In genomic region chr21:46322351-46323226, GRCh38 we compare ENCODE assay signal across 8 cellular contexts. TPM values are rescaled to one million over a fixed set of nuclear protein-coding genes. Genes with fewer than 3 reads are reported as not detected.
DNase-seq lines count a peak whose midpoint lies in the region; ATAC-seq, FAIRE-seq and TF ChIP-seq lines count a peak whose summit lies in the region.

No MANE protein-coding gene starts in this region.

- H3K4me1 ChIP-seq in A549, result peaks cover 21% of the 10 kb centered on the region
- H3K4me1 ChIP-seq in parathyroid adenoma, result peaks cover 3% of the 10 kb centered on the region

- FAIRE-seq in A549 (lab: Jason Lieb, UNC), result no peak

- H3K4me1 Mint-ChIP-seq in T-helper 2 cell treated with Interferon-gamma antibody and Interleukin-4, amounts not matched to agents 5 μg/mL and 100 μg/mL, for 36 hours (ENCODE audit: low read depth), result peaks cover 37% of the 10 kb centered on the region

- DNase-seq in A549 (ENCODE audit: low read depth in 1 of 2, low spot score in 1 of 2), result peak in 1 of 2 experiments; percentile 12
- peak; percentile 17 for DNase-seq in T-helper 2 cell treated with Interferon-gamma antibody and Interleukin-4, amounts not matched to agents 5 μg/mL and 100 μg/mL, for 36 hours (ENCODE audit: low spot score)
- DNase-seq in fibroblast of peridontal ligament (ENCODE audit: extremely low read depth), result peak; percentile 23
- no peak for DNase-seq in NCI-H345 (lab: John Stamatoyannopoulos, UW)

- no peaks in the 10 kb centered on the region for H3K27me3 Mint-ChIP-seq in T-helper 2 cell treated with Interferon-gamma antibody and Interleukin-4, amounts not matched to agents 5 μg/mL and 100 μg/mL, for 36 hours (ENCODE audit: low read depth)

- H3K4me3 Mint-ChIP-seq in T-helper 2 cell treated with Interferon-gamma antibody and Interleukin-4, amounts not matched to agents 5 μg/mL and 100 μg/mL, for 36 hours, result peak overlapping the region; percentile 90

- H3K27ac Mint-ChIP-seq in T-helper 2 cell treated with Interferon-gamma antibody and Interleukin-4, amounts not matched to agents 5 μg/mL and 100 μg/mL, for 36 hours, result peak overlapping the region; percentile 90

- H3K4me2 ChIP-seq in A549, result peak overlapping the region; percentile 73
- H3K4me2 ChIP-seq in parathyroid adenoma (ENCODE audit: low read length), result peak overlapping the region; percentile 98

- TF ChIP-seq EP300 in A549 (IDR thresholded peaks at IDR 0.05), result no peak

- H3K9me3 ChIP-seq in A549, result no peaks in the 10 kb centered on the region
- no peaks in the 10 kb centered on the region for H3K9me3 ChIP-seq in parathyroid adenoma (ENCODE audit: control insufficient read depth, low read length)

- H3K4me3 ChIP-seq in A549 (peak overlapping the region; percentile 84), parathyroid adenoma (ENCODE audit: low read depth, low read length) (peak overlapping the region; percentile 98)

- no peaks in the 10 kb centered on the region for H3K36me3 ChIP-seq in parathyroid adenoma (ENCODE audit: control insufficient read depth, insufficient read depth, low read length)

- TF ChIP-seq POLR2A in A549 (IDR thresholded peaks at IDR 0.05; ENCODE audit: low read length) (no peak), GM19193 (IDR thresholded peaks at IDR 0.05; ENCODE audit: extremely low read depth, insufficient read depth, insufficient read length) (peak; percentile 42)

- TF ChIP-seq CTCF in A549 (IDR thresholded peaks at IDR 0.05), result no peak
- TF ChIP-seq CTCF in parathyroid adenoma (IDR thresholded peaks at IDR 0.05), result no peak

- WGBS in A549 (ENCODE audit: missing lambda C conversion rate), result 8% methylated on average over 34 of the region's 50 CpGs

- no peak for ATAC-seq in A549
- ATAC-seq in HG03571 (IDR thresholded peaks at IDR 0.05; ENCODE audit: unreplicated experiment), result no peak
- ATAC-seq in GM19023 (IDR thresholded peaks at IDR 0.05; ENCODE audit: unreplicated experiment), result no peak

- H3K27ac ChIP-seq in A549 (peak overlapping the region; percentile 71 to 83), parathyroid adenoma (no peak overlapping the region)

- H3K9me3 Mint-ChIP-seq in T-helper 2 cell treated with Interferon-gamma antibody and Interleukin-4, amounts not matched to agents 5 μg/mL and 100 μg/mL, for 36 hours, result no peaks in the 10 kb centered on the region

- TF ChIP-seq RAD21 in A549 (conservative IDR thresholded peaks at IDR 0.05 in 1 of 2, IDR thresholded peaks at IDR 0.05 in 1 of 2), result no peak

- no peaks in the 10 kb centered on the region for H3K27me3 ChIP-seq in parathyroid adenoma (ENCODE audit: control insufficient read depth, insufficient read depth, low read length)

- POLR2A ChIA-PET in A549 (lab: Yijun Ruan, JAX), result no interaction called here

- peaks cover 41% of the 10 kb centered on the region for H3K36me3 Mint-ChIP-seq in T-helper 2 cell treated with Interferon-gamma antibody and Interleukin-4, amounts not matched to agents 5 μg/mL and 100 μg/mL, for 36 hours (ENCODE audit: low read depth)

- H3K9ac ChIP-seq in parathyroid adenoma, result no peak overlapping the region

- no peaks in the 10 kb centered on the region for H3K79me2 ChIP-seq in parathyroid adenoma

- H2AFZ ChIP-seq in parathyroid adenoma, result peak overlapping the region; percentile 82

- CTCF ChIA-PET in A549 (lab: Yijun Ruan, JAX), result no interaction called here

TF ChIP-seq in A549, 52 proteins besides CTCF, POLR2A, EP300 and RAD21:
- TF ChIP-seq RFX5 (IDR thresholded peaks at IDR 0.05) (no peak), JUN (IDR thresholded peaks at IDR 0.05) (no peak), TFCP2L1 (CRISPR knock-in tag; IDR thresholded peaks at IDR 0.05) (no peak), HOXA7 (CRISPR knock-in tag; IDR thresholded peaks at IDR 0.05) (no peak), BCL3 (IDR thresholded peaks at IDR 0.05) (no peak), CHD4 (IDR thresholded peaks at IDR 0.05; ENCODE audit: borderline replicate concordance) (no peak), E2F6 (IDR thresholded peaks at IDR 0.05; ENCODE audit: borderline replicate concordance, low read depth) (no peak), HES2 (IDR thresholded peaks at IDR 0.05) (no peak), MAZ (IDR thresholded peaks at IDR 0.05; ENCODE audit: borderline replicate concordance, low read depth, low read length) (no peak)

RNA-seq across cellular contexts. Expression of gene C21orf58, which starts 1.1 kb away (rescaled TPM):
- 3.2 TPM in 2 replicates for polyA plus RNA-seq in A549 (2011; rRNA removed)
- 9.2 and 10.8 TPM in 2 replicates for polyA plus RNA-seq in A549 (2012; cell fraction: cytosol; rRNA removed)
- polyA plus RNA-seq in A549 (2012; cell fraction: nucleus; rRNA removed), result 44.4 and 52.1 TPM in 2 replicates
- polyA plus RNA-seq in A549 (2017; fragmentation: RNase III; extraction: RNeasy Plus Mini Kit Qiagen cat#74134 plus additional on column Dnase treatment), result 7.4 to 8.7 TPM (median 8.5 TPM) in 3 replicates
- 5.6 and 6.8 TPM in 2 replicates for polyA minus RNA-seq in A549 (2011; rRNA and poly(A)+ RNA removed)

RNA-seq across cellular contexts. Expression of gene PCNT, which starts 1.4 kb away (rescaled TPM):
- polyA plus RNA-seq in A549 (2011; rRNA removed) (11.1 and 11.5 TPM in 2 replicates), A549 (2017; fragmentation: RNase III; extraction: RNeasy Plus Mini Kit Qiagen cat#74134 plus additional on column Dnase treatment) (13.3 to 15.5 TPM (median 14.6 TPM) in 3 replicates)
- 12.0 and 16.7 TPM in 2 replicates for polyA plus RNA-seq in A549 (2012; cell fraction: cytosol; rRNA removed)
- polyA plus RNA-seq in A549 (2012; cell fraction: nucleus; rRNA removed), result 49.5 and 57.4 TPM in 2 replicates
- 13.9 and 21.1 TPM in 2 replicates for polyA minus RNA-seq in A549 (2011; rRNA and poly(A)+ RNA removed)

RNA-seq across cellular contexts. Expression of gene YBEY, which starts 36.4 kb away (rescaled TPM):
- 36.6 and 45.4 TPM in 2 replicates for polyA plus RNA-seq in A549 (2011; rRNA removed)
- 26.8 and 28.8 TPM in 2 replicates for polyA plus RNA-seq in A549 (2012; cell fraction: cytosol; rRNA removed)
- 9.4 and 16.1 TPM in 2 replicates for polyA plus RNA-seq in A549 (2012; cell fraction: nucleus; rRNA removed)
- polyA plus RNA-seq in A549 (2017; fragmentation: RNase III; extraction: RNeasy Plus Mini Kit Qiagen cat#74134 plus additional on column Dnase treatment), result 31.8 to 33.7 TPM (median 32.4 TPM) in 3 replicates
- polyA minus RNA-seq in A549 (2011; rRNA and poly(A)+ RNA removed), result 10.0 and 10.5 TPM in 2 replicates

RNA-seq across cellular contexts. Expression of gene MCM3AP, which starts 37.2 kb away (rescaled TPM):
- polyA plus RNA-seq in A549 (2011; rRNA removed), result 43.6 and 45.3 TPM in 2 replicates
- polyA plus RNA-seq in A549 (2012; cell fraction: cytosol; rRNA removed), result 25.1 and 29.8 TPM in 2 replicates
- 81.2 and 99.4 TPM in 2 replicates for polyA plus RNA-seq in A549 (2012; cell fraction: nucleus; rRNA removed)
- 38.2 to 42.9 TPM (median 41.2 TPM) in 3 replicates for polyA plus RNA-seq in A549 (2017; fragmentation: RNase III; extraction: RNeasy Plus Mini Kit Qiagen cat#74134 plus additional on column Dnase treatment)
- polyA minus RNA-seq in A549 (2011; rRNA and poly(A)+ RNA removed), result 45.1 and 69.0 TPM in 2 replicates
